In the genomic region with DNA sequence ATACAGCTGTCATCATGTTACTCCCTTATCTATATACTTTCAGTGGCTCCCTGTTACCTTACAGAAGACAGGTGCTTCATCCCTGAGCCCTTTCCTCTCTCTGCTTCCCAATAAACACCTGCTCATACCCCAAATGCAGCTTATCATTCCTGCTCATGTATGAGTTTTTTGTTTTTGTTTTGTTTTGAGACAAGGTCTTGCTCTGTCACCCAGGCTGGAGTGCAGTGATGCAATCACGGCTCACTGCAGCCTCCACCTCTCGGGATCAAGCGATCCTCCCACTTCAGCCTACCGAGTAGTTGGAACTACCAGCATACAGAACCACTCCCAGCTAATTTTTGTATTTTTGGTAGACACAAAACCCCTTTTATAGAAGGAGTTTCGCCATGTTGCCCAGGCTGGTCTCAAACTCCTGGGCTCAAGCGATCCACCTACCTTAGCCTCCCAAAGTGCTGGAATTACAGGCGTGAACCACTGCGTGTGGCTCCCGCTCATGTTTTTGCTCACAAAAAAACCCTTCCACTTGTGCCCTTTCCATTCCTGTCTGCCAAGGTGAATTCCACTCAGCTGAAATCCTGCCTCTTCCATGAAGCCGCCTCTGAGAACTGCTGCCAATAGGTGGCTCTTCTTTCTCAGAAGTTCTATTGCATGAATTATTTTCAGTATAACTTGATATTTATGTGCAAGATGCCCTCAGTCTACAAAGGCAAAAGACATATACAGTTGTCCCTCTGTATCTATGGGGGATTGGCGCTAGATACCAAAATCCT, we compare ENCODE assay signal across 11 cellular contexts. TPM values are rescaled to one million over a fixed set of nuclear protein-coding genes. Genes with fewer than 3 reads are reported as not detected.
DNase-seq lines count a peak whose midpoint lies in the region; ATAC-seq and TF ChIP-seq lines count a peak whose summit lies in the region.
"Had no signal": no experiment of that assay in that cellular context is flagged by ENCODE, and none has a peak within 500 bp of the region (broad histone marks: within the 10 kb centered on the region; RNA-seq: fewer than 3 reads in every experiment).

No MANE protein-coding gene starts in this region.

- H3K9me3 Mint-ChIP-seq in activated naive CD4-positive, alpha-beta T cell treated with anti-CD3 and anti-CD28 coated beads, Interleukin-2, amount 50 U/mL, for 24 hours: no peaks in the 10 kb centered on the region

- TF ChIP-seq EP300 in stomach (IDR thresholded peaks at IDR 0.05): no peak

- TF ChIP-seq CTCF in fibroblast of mammary gland (conservative IDR thresholded peaks at IDR 0.05; ENCODE audit: control insufficient read depth, insufficient read depth, low read depth, low read length) (peak; percentile 13), stomach (IDR thresholded peaks at IDR 0.05) (peak in 1 of 7 experiments; percentile 35), GM13977 (IDR thresholded peaks at IDR 0.05; ENCODE audit: extremely low read depth, insufficient read depth, missing control alignments) (no peak)

- H3K4me1 ChIP-seq in stomach: peaks cover 18 to 26% (median 20%) of the 10 kb centered on the region in 4 donors

- in situ Hi-C loops in GM13977 (cut with MboI; ENCODE audit: low pct_unique_long_range_greater_than_20kb, low sequenced_read_pairs, unreplicated experiment): no loop called here

- WGBS in stomach, 5 donors: 62 to 69% (median 66%) methylated on average over 11 of the region's 11 CpGs

- H3K27me3 Mint-ChIP-seq in activated naive CD4-positive, alpha-beta T cell treated with anti-CD3 and anti-CD28 coated beads, Interleukin-2, amount 50 U/mL, for 24 hours: no peaks in the 10 kb centered on the region

- H3K27ac ChIP-seq in stomach: no peak overlapping the region
- H3K27ac ChIP-seq: esophagus squamous epithelium, upper lobe of right lung had no signal

- H3K27me3 ChIP-seq in stomach: peaks cover 0 to 10% (median 0%) of the 10 kb centered on the region in 3 donors
- H3K27me3 ChIP-seq: upper lobe of right lung had no signal

- intact Hi-C loops in stomach (cut with DNase I; ENCODE audit: low total_unique reads): no loop called here

- H3K36me3 ChIP-seq in stomach: no peaks in the 10 kb centered on the region
- H3K36me3 ChIP-seq: esophagus squamous epithelium, upper lobe of right lung had no signal

- ATAC-seq in SK-N-SH treated with all-trans-retinoic acid at 6 μM for 48 hours: peak; percentile 61
- ATAC-seq: upper lobe of right lung had no signal

- no peaks in the 10 kb centered on the region for H3K36me3 Mint-ChIP-seq in activated naive CD4-positive, alpha-beta T cell treated with anti-CD3 and anti-CD28 coated beads, Interleukin-2, amount 50 U/mL, for 24 hours

- DNase-seq in activated naive CD4-positive, alpha-beta T cell treated with Interleukin-2 at 50 U/mL for 16 hours: no peak
- DNase-seq in fibroblast of mammary gland (ENCODE audit: low read depth) (no peak), stomach (peak; percentile 28), DMS79 (lab: John Stamatoyannopoulos, UW) (no peak), amniotic stem cell (lab: John Stamatoyannopoulos, UW) (no peak), GM13977 (ENCODE audit: low spot score) (no peak)
- DNase-seq: esophagus squamous epithelium, NCI-H1105, upper lobe of right lung had no signal

- no peaks in the 10 kb centered on the region for H3K9me3 ChIP-seq in stomach
- H3K9me3 ChIP-seq: esophagus squamous epithelium, upper lobe of right lung had no signal

- no peak for TF ChIP-seq POLR2A in stomach (IDR thresholded peaks at IDR 0.05)

- no peak overlapping the region for H3K4me3 Mint-ChIP-seq in activated naive CD4-positive, alpha-beta T cell treated with anti-CD3 and anti-CD28 coated beads, Interleukin-2, amount 50 U/mL, for 24 hours

- H3K4me1 Mint-ChIP-seq in activated naive CD4-positive, alpha-beta T cell treated with anti-CD3 and anti-CD28 coated beads, Interleukin-2, amount 50 U/mL, for 24 hours: peaks cover 68% of the 10 kb centered on the region

- H3K4me3 ChIP-seq in fibroblast of mammary gland (ENCODE audit: control insufficient read depth, low read depth, low read length): no peak overlapping the region
- H3K4me3 ChIP-seq in stomach: no peak overlapping the region
- H3K4me3 ChIP-seq: esophagus squamous epithelium, upper lobe of right lung had no signal

- H3K27ac Mint-ChIP-seq in activated naive CD4-positive, alpha-beta T cell treated with anti-CD3 and anti-CD28 coated beads, Interleukin-2, amount 50 U/mL, for 24 hours: peak overlapping the region; percentile 64

TF ChIP-seq in SK-N-SH treated with all-trans-retinoic acid at 6 μM for 48 hours, 23 proteins besides CTCF, POLR2A, EP300 and RAD21:
- TF ChIP-seq, protein P1, sequence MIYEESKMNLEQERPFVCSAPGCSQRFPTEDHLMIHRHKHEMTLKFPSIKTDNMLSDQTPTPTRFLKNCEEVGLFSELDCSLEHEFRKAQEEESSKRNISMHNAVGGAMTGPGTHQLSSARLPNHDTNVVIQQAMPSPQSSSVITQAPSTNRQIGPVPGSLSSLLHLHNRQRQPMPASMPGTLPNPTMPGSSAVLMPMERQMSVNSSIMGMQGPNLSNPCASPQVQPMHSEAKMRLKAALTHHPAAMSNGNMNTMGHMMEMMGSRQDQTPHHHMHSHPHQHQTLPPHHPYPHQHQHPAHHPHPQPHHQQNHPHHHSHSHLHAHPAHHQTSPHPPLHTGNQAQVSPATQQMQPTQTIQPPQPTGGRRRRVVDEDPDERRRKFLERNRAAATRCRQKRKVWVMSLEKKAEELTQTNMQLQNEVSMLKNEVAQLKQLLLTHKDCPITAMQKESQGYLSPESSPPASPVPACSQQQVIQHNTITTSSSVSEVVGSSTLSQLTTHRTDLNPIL (CRISPR knock-in tag; IDR thresholded peaks at IDR 0.05; ENCODE audit: low read depth): no peak
- TF ChIP-seq ZFP3 (CRISPR knock-in tag; IDR thresholded peaks at IDR 0.05): no peak
TF ChIP-seq in SK-N-SH treated with all-trans-retinoic acid at 6 μM for 48 hours: peak in this region for 0.

RNA-seq across cellular contexts. Expression of gene RNF157, which starts 7.9 kb away (rescaled TPM):
- total RNA-seq in stomach: 10 to 100 TPM in 3 of 5 donors, 1 to 10 TPM in 2; 1.0 to 41.4 (median 11.6) TPM
- polyA plus RNA-seq in stomach: 1 to 10 TPM in 2 of 3 donors, under 1 TPM in 1; 0.95 to 4.1 (median 3.7) TPM

RNA-seq across cellular contexts. Expression of gene UBALD2, which starts 16.9 kb away (rescaled TPM):
- 10 to 100 TPM in 2 of 5 donors, 1 to 10 TPM in 3; 1.8 to 49.5 (median 9.9) TPM for total RNA-seq in stomach
- polyA plus RNA-seq in stomach: 10 to 100 TPM; 37.2 to 48.4 (median 43.0) TPM

RNA-seq across cellular contexts. Expression of gene QRICH2, which starts 59.9 kb away (rescaled TPM):
- total RNA-seq in stomach: 10 to 100 TPM in 1 of 5 donors, 1 to 10 TPM in 3, under 1 TPM in 1; 0.72 to 12.5 (median 2.3) TPM
- 1 to 10 TPM; 3.8 to 5.6 (median 4.0) TPM for polyA plus RNA-seq in stomach
